In genomic region chr9:4713849-4714248, GRCh38 we compare ENCODE assay signal across 14 cellular contexts. TPM values are rescaled to one million over a fixed set of nuclear protein-coding genes. Genes with fewer than 3 reads are reported as not detected.
DNase-seq lines count a peak whose midpoint lies in the region; ATAC-seq, FAIRE-seq and TF ChIP-seq lines count a peak whose summit lies in the region.
"Had no signal": no experiment of that assay in that cellular context is flagged by ENCODE, and none has a peak within 500 bp of the region (broad histone marks: within the 10 kb centered on the region; RNA-seq: fewer than 3 reads in every experiment).

No MANE protein-coding gene starts in this region.

- H4K20me1 ChIP-seq in MM.1S (ENCODE audit: insufficient read depth, low read length), result no peaks in the 10 kb centered on the region

- H2AFZ ChIP-seq in MM.1S (ENCODE audit: low read length), result no peak overlapping the region

- peak overlapping the region; percentile 48; the same call in 1 of the 2 replicates for H3K4me2 ChIP-seq in MM.1S (ENCODE audit: low read depth, low read length)

- H3K36me3 ChIP-seq in MM.1S (replicated peaks; ENCODE audit: insufficient read depth, low read length) (peaks cover 10% of the 10 kb centered on the region), pancreas (peaks cover 0 to 40% (median 13%) of the 10 kb centered on the region in 3 donors)

- no peaks in the 10 kb centered on the region for H3K9me2 ChIP-seq in MM.1S (replicated peaks; ENCODE audit: insufficient read depth, low read length)

- FAIRE-seq in D721Med (lab: Jason Lieb, UNC), result peak; percentile 98
- peak; percentile 43 for FAIRE-seq in pancreas (lab: Jason Lieb, UNC)

- DNase-seq in D721Med (ENCODE audit: insufficient read length, low spot score) (no peak), MM.1S (no peak), erythroblast (lab: John Stamatoyannopoulos, UW) (peak; percentile 24 to 31), pancreas (no peak), epidermal melanocyte (ENCODE audit: insufficient read length, low spot score) (no peak), NCI-H2171 (lab: John Stamatoyannopoulos, UW) (no peak)
- DNase-seq: adrenal gland; NK-92 treated with Interleukin-12 subunit alpha and Interleukin-12 subunit beta, amount 100 ng/mL, for 24 hours; SIG-M5; stimulated activated CD4-positive, alpha-beta T cell treated with anti-CD3 and anti-CD28 coated beads, Interleukin-4, amount 100 ng/mL, for 24 hours; stimulated activated naive B cell treated with anti-CD40 and anti-IgM and Interleukin-4, amounts not matched to agents 10 μg/mL and 1 μg/mL and 100 μg/mL, for 72 hours had no signal

- no peaks in the 10 kb centered on the region for H3K27me3 ChIP-seq in MM.1S (replicated peaks; ENCODE audit: insufficient read depth, low read length)
- H3K27me3 ChIP-seq in pancreas, result no peaks in the 10 kb centered on the region
- H3K27me3 ChIP-seq: adrenal gland had no signal

- H3F3A ChIP-seq in MM.1S (ENCODE audit: insufficient read depth, low read length), result peaks cover 8% of the 10 kb centered on the region

- H3K79me2 ChIP-seq in MM.1S (ENCODE audit: low read length), result peaks cover 6% of the 10 kb centered on the region

- H3K27ac ChIP-seq in MM.1S (ENCODE audit: low read length), result peak overlapping the region; percentile 15; the same call in 1 of the 2 replicates
- no peak overlapping the region for H3K27ac ChIP-seq in pancreas
- H3K27ac ChIP-seq: adrenal gland had no signal

- H3K4me1 ChIP-seq in MM.1S (ENCODE audit: low read length) (peaks cover 20% of the 10 kb centered on the region), pancreas (no peaks in the 10 kb centered on the region)
- H3K4me1 ChIP-seq: adrenal gland had no signal

- 60 to 74% methylated on average over 7 of the region's 7 CpGs for WGBS in pancreas, 2 donors

- intact Hi-C loops in pancreas (cut with DNase I), result no loop called here

- no peak for TF ChIP-seq POLR2A in erythroblast (IDR thresholded peaks at IDR 0.05; ENCODE audit: low read length)

- TF ChIP-seq CTCF in D721Med (IDR thresholded peaks at IDR 0.05; ENCODE audit: insufficient read depth, missing control alignments), result no peak
- no peak for TF ChIP-seq CTCF in MM.1S (IDR thresholded peaks at IDR 0.05; ENCODE audit: low read length)
- no peak for TF ChIP-seq CTCF in pancreas (IDR thresholded peaks at IDR 0.05)

- no peak overlapping the region for H3K9ac ChIP-seq in MM.1S (ENCODE audit: low read length)

- H3K4me3 ChIP-seq in MM.1S (ENCODE audit: low read length), result no peak overlapping the region
- H3K4me3 ChIP-seq in pancreas, result no peak overlapping the region
- H3K4me3 ChIP-seq: adrenal gland had no signal

- no peaks in the 10 kb centered on the region for H3K9me3 ChIP-seq in MM.1S (replicated peaks; ENCODE audit: insufficient read depth, low read length)
- H3K9me3 ChIP-seq in pancreas, result no peaks in the 10 kb centered on the region
- H3K9me3 ChIP-seq: adrenal gland had no signal

- peak in 1 of 4 donors; percentile 34 for ATAC-seq in pancreas
- no peak for ATAC-seq in GM19023 (IDR thresholded peaks at IDR 0.05; ENCODE audit: unreplicated experiment)
- ATAC-seq: HCT116 had no signal

RNA-seq across cellular contexts. Expression of gene AK3, which starts 27.2 kb away (rescaled TPM):
- 10 to 100 TPM; 16.2 to 24.7 (median 22.3) TPM for total RNA-seq in pancreas
- polyA plus RNA-seq in pancreas, result 10 to 100 TPM; 23.6 to 34.5 TPM

RNA-seq across cellular contexts. Expression of gene CDC37L1, which starts 34.5 kb away (rescaled TPM):
- 10 to 100 TPM in 5 of 6 donors, 1 to 10 TPM in 1; 8.3 to 13.4 (median 11.9) TPM for total RNA-seq in pancreas
- polyA plus RNA-seq in pancreas, result 1 to 10 TPM; 5.4 to 8.5 TPM

RNA-seq across cellular contexts. Expression of gene SPATA6L, which starts 47.6 kb away (rescaled TPM):
- total RNA-seq in pancreas, result 10 to 100 TPM in 2 of 6 donors, 1 to 10 TPM in 4; 4.2 to 12.5 (median 8.3) TPM
- polyA plus RNA-seq in pancreas, result 1 to 10 TPM; 7.3 to 7.4 TPM
- polyA plus RNA-seq: CD14-positive monocyte had no signal

RNA-seq across cellular contexts. Expression of gene PLPP6, which starts 51.8 kb away (rescaled TPM):
- total RNA-seq in pancreas, result 10 to 100 TPM in 1 of 6 donors, 1 to 10 TPM in 5; 6.5 to 11.5 (median 7.4) TPM
- polyA plus RNA-seq in pancreas, result 1 to 10 TPM; 4.8 to 6.9 TPM

Comparison
In these comparisons a context has a peak if more than half of its experiments do, and no peak if none do; other contexts are left out.
1. DNase-seq: peak in erythroblast (2 of 2); none in D721Med (single experiment), MM.1S (single experiment), pancreas (0 of 6), epidermal melanocyte (single experiment) and NCI-H2171 (single experiment).